ENCODE assay signal across 23 cellular contexts in the genomic region with DNA sequence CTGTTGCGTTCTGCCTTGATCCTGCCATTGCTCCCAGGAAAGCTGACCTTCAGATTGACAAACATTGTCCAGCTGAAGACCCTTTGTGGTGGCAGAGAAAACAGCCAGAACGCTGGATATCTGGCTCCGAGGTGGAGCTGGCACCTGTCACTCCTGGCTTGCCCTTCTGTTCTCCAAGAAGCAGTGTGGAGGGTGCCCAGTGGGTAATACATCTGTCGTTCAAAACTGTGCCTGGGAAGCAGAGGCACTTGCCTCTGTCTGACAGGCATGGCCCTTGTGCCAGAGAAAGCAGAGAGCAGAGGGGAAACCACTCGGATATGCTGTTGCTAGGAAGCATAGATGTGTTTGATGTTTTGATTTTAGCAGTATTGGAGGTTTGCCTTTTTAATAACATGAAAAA.
"Had no signal": no experiment of that assay in that cellular context is flagged by ENCODE, and none has a peak within 500 bp of the region (broad histone marks: within the 10 kb centered on the region; RNA-seq: fewer than 3 reads in every experiment).

No MANE protein-coding gene starts in this region.

- H3K36me3 ChIP-seq: brain microvascular endothelial cell, left lung, ovary, tibial artery had no signal

- ATAC-seq: activated CD8-positive, alpha-beta memory T cell treated with anti-CD3 and anti-CD28 coated beads, Interleukin-2, amount 10 ng/mL, durations not matched to agents 7 days and 5 days; activated CD8-positive, alpha-beta T cell treated with anti-CD3 and anti-CD28 coated beads for 36 hours; left lung; natural killer cell had no signal

- H3K27me3 ChIP-seq: brain microvascular endothelial cell, hepatocyte, left lung, ovary, tibial artery had no signal

- H3K4me2 ChIP-seq: hepatocyte had no signal

- H3K4me3 ChIP-seq: hepatocyte, left lung, ovary, tibial artery had no signal

- H3K79me2 ChIP-seq: hepatocyte had no signal

- H3K9me3 ChIP-seq: left lung, ovary, tibial artery had no signal

- H3K27ac ChIP-seq: brain microvascular endothelial cell, hepatocyte, left lung, ovary, tibial artery, VCaP had no signal

- DNase-seq: activated CD4-positive, alpha-beta T cell treated with anti-CD3 and anti-CD28 coated beads, Interleukin-2, amount 10 ng/mL, durations not matched to agents 7 days and 5 days; activated CD4-positive, CD25-positive, alpha-beta regulatory T cell treated with anti-CD3 and anti-CD28 coated beads, Interleukin-2, amount 50 U/mL, for 72 hours; activated CD8-positive, alpha-beta memory T cell treated with anti-CD3 and anti-CD28 coated beads, Interleukin-2, amount 10 ng/mL, durations not matched to agents 7 days and 5 days; activated CD8-positive, alpha-beta T cell treated with anti-CD3 and anti-CD28 coated beads for 36 hours; activated effector memory CD4-positive, alpha-beta T cell treated with anti-CD3 and anti-CD28 coated beads, Interleukin-2, amount 50 U/mL, for 16 hours; activated T-cell treated with anti-CD3 and anti-CD28 coated beads for 4 hours; aorta; brain microvascular endothelial cell; central memory CD4-positive, alpha-beta T cell; dermis blood vessel endothelial cell; effector memory CD4-positive, alpha-beta T cell; foreskin melanocyte; glutamatergic neuron; kidney glomerular epithelial cell; left lung; natural killer cell; right cardiac atrium; stimulated activated CD4-positive, alpha-beta T cell treated with anti-CD3 and anti-CD28 coated beads, Interleukin-12 subunit alpha, Interleukin-12 subunit beta, amount 100 ng/mL, for 4 hours; stimulated activated CD4-positive, alpha-beta T cell treated with anti-CD3 and anti-CD28 coated beads, Interleukin-4, amount 100 ng/mL, for 4 hours; tibial artery had no signal

- H2AFZ ChIP-seq: hepatocyte had no signal

- H3K4me1 ChIP-seq: left lung, tibial artery had no signal
